In genomic region chr1:241221319-241221718, GRCh38 we compare ENCODE assay signal across 29 cellular contexts.
"Had no signal": no experiment of that assay in that cellular context is flagged by ENCODE, and none has a peak within 500 bp of the region (broad histone marks: within the 10 kb centered on the region; RNA-seq: fewer than 3 reads in every experiment).

No MANE protein-coding gene starts in this region.

- H3K9me3 Mint-ChIP-seq: nephron, type B pancreatic cell had no signal

- H3K4me1 ChIP-seq: neural progenitor cell, parathyroid adenoma, psoas muscle, right lobe of liver, sigmoid colon, suprapubic skin, testis, tibial artery, transverse colon, upper lobe of right lung, uterus had no signal

- H3K79me2 ChIP-seq: parathyroid adenoma had no signal

- H3K27me3 ChIP-seq: neural progenitor cell, ovary, right lobe of liver, sigmoid colon, suprapubic skin, testis, tibial artery, transverse colon, upper lobe of right lung, uterus had no signal

- H3K27me3 Mint-ChIP-seq: naive thymus-derived CD4-positive, alpha-beta T cell; progenitor cell of endocrine pancreas; stimulated activated memory B cell treated with anti-CD40 and anti-IgM and Interleukin-4, amounts not matched to agents 10 μg/mL and 1 μg/mL and 100 μg/mL, for 72 hours; stimulated activated naive CD8-positive, alpha-beta T cell treated with anti-CD3 and anti-CD28 coated beads, Interleukin-15, amount 100 ng/mL, for 72 hours; type B pancreatic cell had no signal

- H3K4me2 ChIP-seq: neural progenitor cell had no signal

- H3K4me3 Mint-ChIP-seq: naive thymus-derived CD4-positive, alpha-beta T cell; natural killer cell; nephron; neural progenitor cell; stimulated activated memory B cell treated with anti-CD40 and anti-IgM and Interleukin-4, amounts not matched to agents 10 μg/mL and 1 μg/mL and 100 μg/mL, for 72 hours; stimulated activated naive CD8-positive, alpha-beta T cell treated with anti-CD3 and anti-CD28 coated beads, Interleukin-15, amount 100 ng/mL, for 72 hours; type B pancreatic cell had no signal

- H3K4me3 ChIP-seq: neural progenitor cell, ovary, psoas muscle, right lobe of liver, sigmoid colon, suprapubic skin, testis, tibial artery, transverse colon, upper lobe of right lung, uterus had no signal

- ATAC-seq: naive thymus-derived CD4-positive, alpha-beta T cell; natural killer cell; psoas muscle; right cardiac atrium; right lobe of liver; stimulated activated memory B cell treated with anti-CD40 and anti-IgM and Interleukin-4, amounts not matched to agents 10 μg/mL and 1 μg/mL and 100 μg/mL, for 72 hours; stimulated activated naive CD8-positive, alpha-beta T cell treated with anti-CD3 and anti-CD28 coated beads, Interleukin-15, amount 100 ng/mL, for 72 hours; stimulated activated naive CD8-positive, alpha-beta T cell treated with anti-CD3 and anti-CD28 coated beads, Interleukin-15, Interleukin-2, amounts not matched to agents 100 U/mL and 50 U/mL, for 24 hours; upper lobe of right lung had no signal

- H3K36me3 Mint-ChIP-seq: natural killer cell; neural progenitor cell; stimulated activated memory B cell treated with anti-CD40 and anti-IgM and Interleukin-4, amounts not matched to agents 10 μg/mL and 1 μg/mL and 100 μg/mL, for 72 hours; type B pancreatic cell had no signal

- H3K9me3 ChIP-seq: ovary, psoas muscle, right lobe of liver, testis, uterus had no signal

- H3K27ac Mint-ChIP-seq: naive thymus-derived CD4-positive, alpha-beta T cell; natural killer cell; nephron; neural progenitor cell; progenitor cell of endocrine pancreas; stimulated activated memory B cell treated with anti-CD40 and anti-IgM and Interleukin-4, amounts not matched to agents 10 μg/mL and 1 μg/mL and 100 μg/mL, for 72 hours; stimulated activated naive CD8-positive, alpha-beta T cell treated with anti-CD3 and anti-CD28 coated beads, Interleukin-15, amount 100 ng/mL, for 72 hours; type B pancreatic cell had no signal

- H3K4me1 Mint-ChIP-seq: naive thymus-derived CD4-positive, alpha-beta T cell; natural killer cell; nephron; neural progenitor cell; stimulated activated memory B cell treated with anti-CD40 and anti-IgM and Interleukin-4, amounts not matched to agents 10 μg/mL and 1 μg/mL and 100 μg/mL, for 72 hours; stimulated activated naive CD8-positive, alpha-beta T cell treated with anti-CD3 and anti-CD28 coated beads, Interleukin-15, amount 100 ng/mL, for 72 hours had no signal

- H3K36me3 ChIP-seq: neural progenitor cell, ovary, right lobe of liver, sigmoid colon, suprapubic skin, tibial artery, transverse colon, upper lobe of right lung, uterus had no signal

- DNase-seq: naive thymus-derived CD4-positive, alpha-beta T cell; natural killer cell; occipital lobe; ovary; posterior cingulate gyrus; psoas muscle; right cardiac atrium; right lobe of liver; sigmoid colon; stimulated activated CD4-positive, alpha-beta T cell treated with anti-CD3 and anti-CD28 coated beads, Interleukin-1b, Interleukin-23, amount 100 ng/mL, for 48 hours; stimulated activated CD4-positive, alpha-beta T cell treated with anti-CD3 and anti-CD28 coated beads, Interleukin-4, amount 100 ng/mL, for 1 hour; stimulated activated CD4-positive, alpha-beta T cell treated with anti-CD3 and anti-CD28 coated beads, Interleukin-4, amount 100 ng/mL, for 4 hours; stimulated activated CD8-positive, alpha-beta memory T cell treated with anti-CD3 and anti-CD28 coated beads, Interleukin-4, amount 100 ng/mL, for 48 hours; stimulated activated naive CD4-positive, alpha-beta T cell; stimulated activated naive CD8-positive, alpha-beta T cell treated with anti-CD3 and anti-CD28 coated beads, Interleukin-15, amount 100 ng/mL, for 72 hours; stimulated activated naive CD8-positive, alpha-beta T cell treated with anti-CD3 and anti-CD28 coated beads, Interleukin-15, Interleukin-2, amounts not matched to agents 100 U/mL and 50 U/mL, for 24 hours; substantia nigra; testis; tibial artery; transverse colon; upper lobe of right lung; uterus had no signal

- H3K27ac ChIP-seq: neural progenitor cell, ovary, parathyroid adenoma, psoas muscle, right lobe of liver, sigmoid colon, suprapubic skin, testis, tibial artery, transverse colon, upper lobe of right lung, uterus had no signal

- H2AFZ ChIP-seq: neural progenitor cell, parathyroid adenoma had no signal
